In the genomic region with DNA sequence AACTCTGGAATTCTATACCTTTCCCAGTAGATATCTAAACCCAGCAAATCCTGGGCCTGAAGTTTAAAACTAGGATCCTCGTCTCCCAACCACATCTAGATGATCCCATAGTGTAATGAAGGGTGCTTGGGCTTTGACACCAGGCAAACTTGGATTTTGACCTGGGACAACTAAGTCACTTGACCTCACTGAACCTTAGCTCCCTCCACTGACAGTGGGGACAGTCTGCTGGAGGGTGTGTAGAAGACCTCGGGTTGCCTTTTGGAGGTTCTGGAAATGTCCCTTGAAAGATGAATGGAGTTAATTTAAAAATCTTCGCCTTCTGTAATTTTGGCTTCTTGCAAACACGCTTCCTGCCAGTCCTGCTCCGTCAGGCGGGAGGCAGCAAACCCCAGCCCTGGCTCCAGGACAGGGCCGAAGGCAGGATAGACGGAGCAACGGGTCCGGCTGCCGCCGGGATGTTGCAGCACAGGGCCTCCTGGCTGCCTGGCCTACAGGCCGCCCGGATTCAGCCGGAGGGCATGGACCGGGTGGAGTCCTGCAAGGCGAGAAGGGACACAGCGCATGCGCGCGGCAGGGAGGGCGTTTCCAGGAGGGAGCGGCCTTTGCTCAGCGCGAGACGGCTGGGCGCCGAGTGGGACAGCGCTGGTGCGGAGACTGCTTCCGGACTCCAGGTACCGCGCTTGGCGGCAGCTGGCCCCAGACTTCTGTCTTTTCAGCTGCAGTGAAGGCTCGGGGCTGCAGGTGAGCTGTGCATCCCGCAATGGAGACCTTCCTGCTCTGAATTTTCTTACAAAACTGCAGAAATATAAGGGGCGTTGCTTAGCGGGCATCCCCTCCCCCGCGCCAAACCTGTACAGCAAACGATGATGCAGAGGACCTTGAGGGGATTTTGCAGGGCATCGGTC, we compare ENCODE assay signal across 1 cellular context.
A peak's percentile ranks its signal among the peaks of the same experiment; 100 is the strongest.
TF ChIP-seq lines count a peak whose summit lies in the region.

A gene with protein sequence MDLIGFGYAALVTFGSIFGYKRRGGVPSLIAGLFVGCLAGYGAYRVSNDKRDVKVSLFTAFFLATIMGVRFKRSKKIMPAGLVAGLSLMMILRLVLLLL (plus strand): TSS at position 612 of the 908 bp plus-strand sequence. CDS start 5,990 bp downstream, outside the sequence.

TF ChIP-seq in K562, 482 proteins besides CTCF, POLR2A, EP300 and RAD21 (continued from another document and continues in another):
- TF ChIP-seq, protein P1, sequence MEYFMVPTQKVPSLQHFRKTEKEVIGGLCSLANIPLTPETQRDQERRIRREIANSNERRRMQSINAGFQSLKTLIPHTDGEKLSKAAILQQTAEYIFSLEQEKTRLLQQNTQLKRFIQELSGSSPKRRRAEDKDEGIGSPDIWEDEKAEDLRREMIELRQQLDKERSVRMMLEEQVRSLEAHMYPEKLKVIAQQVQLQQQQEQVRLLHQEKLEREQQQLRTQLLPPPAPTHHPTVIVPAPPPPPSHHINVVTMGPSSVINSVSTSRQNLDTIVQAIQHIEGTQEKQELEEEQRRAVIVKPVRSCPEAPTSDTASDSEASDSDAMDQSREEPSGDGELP (CRISPR knock-in tag; IDR thresholded peaks at IDR 0.05; ENCODE audit: borderline replicate concordance): peak; percentile 75; the same call in 1 of the 2 replicates
- TF ChIP-seq ZNF124 (CRISPR knock-in tag; IDR thresholded peaks at IDR 0.05): no peak
- no peak for TF ChIP-seq ZNF445 (CRISPR knock-in tag; IDR thresholded peaks at IDR 0.05; ENCODE audit: low read depth)
- no peak for TF ChIP-seq SMAD1 (IDR thresholded peaks at IDR 0.05; ENCODE audit: low read depth, low read length, partially characterized antibody)
- TF ChIP-seq MTF1 (CRISPR knock-in tag; IDR thresholded peaks at IDR 0.05; ENCODE audit: borderline replicate concordance): no peak
- TF ChIP-seq POLR2AphosphoS5 (IDR thresholded peaks at IDR 0.05; ENCODE audit: control insufficient read depth, insufficient read depth, low read depth, low read length): no peak
- no peak for TF ChIP-seq U2AF2 (optimal IDR thresholded peaks at IDR 0.05; ENCODE audit: low read depth, low read length)
- no peak for TF ChIP-seq TRIM28 (IDR thresholded peaks at IDR 0.05)
- peak; percentile 91; the same call in 1 of the 2 replicates for TF ChIP-seq KDM2B (CRISPR knock-in tag; IDR thresholded peaks at IDR 0.05)
- no peak for TF ChIP-seq ZNF311 (CRISPR knock-in tag; IDR thresholded peaks at IDR 0.05)
- TF ChIP-seq EGR1 (conservative IDR thresholded peaks at IDR 0.05): 0 out of 2 replicates have a peak, but pooled peaks have one; percentile 15
- TF ChIP-seq ZNF507 (tag; conservative IDR thresholded peaks at IDR 0.05): no peak
- no peak for TF ChIP-seq RBM17 (IDR thresholded peaks at IDR 0.05; ENCODE audit: borderline replicate concordance, low read depth, low read length)
- TF ChIP-seq SRF (CRISPR knock-in tag; IDR thresholded peaks at IDR 0.05): peak in 1 of 2 experiments; percentile 53; a peak in 1 of 4 replicates
- no peak for TF ChIP-seq CHD4 (IDR thresholded peaks at IDR 0.05; ENCODE audit: insufficient read depth, insufficient replicate concordance, low read depth, low read length, poor library complexity, severe bottlenecking)
- TF ChIP-seq SP2 (IDR thresholded peaks at IDR 0.05; ENCODE audit: extremely low read depth, low read depth, low read length, poor library complexity, severe bottlenecking): no peak
- TF ChIP-seq ESRRA (IDR thresholded peaks at IDR 0.05; ENCODE audit: borderline replicate concordance, low read depth): peak; percentile 11; the same call in 1 of the 2 replicates
- TF ChIP-seq ZEB2 (IDR thresholded peaks at IDR 0.05): peak; percentile 82
- no peak for TF ChIP-seq XRCC4 (IDR thresholded peaks at IDR 0.05; ENCODE audit: extremely low read depth, insufficient read depth, insufficient read length)
- no peak for TF ChIP-seq E4F1 (CRISPR knock-in tag; IDR thresholded peaks at IDR 0.05; ENCODE audit: borderline replicate concordance)
- peak; percentile 63; the same call in 1 of the 2 replicates for TF ChIP-seq L3MBTL2 (IDR thresholded peaks at IDR 0.05)
- TF ChIP-seq ILK (tag; IDR thresholded peaks at IDR 0.05; ENCODE audit: borderline replicate concordance, low read depth): no peak
- peak; percentile 82 for TF ChIP-seq RBFOX2 (IDR thresholded peaks at IDR 0.05; ENCODE audit: low read depth, low read length)
- peak; percentile 27 for TF ChIP-seq RBBP5 (IDR thresholded peaks at IDR 0.05; ENCODE audit: borderline replicate concordance, insufficient read depth, low read length, poor library complexity, severe bottlenecking)
- no peak for TF ChIP-seq LCOR (CRISPR knock-in tag; IDR thresholded peaks at IDR 0.05)
- no peak for TF ChIP-seq PRMT5 (CRISPR knock-in tag; IDR thresholded peaks at IDR 0.05)
- TF ChIP-seq NFIC (IDR thresholded peaks at IDR 0.05): no peak
- no peak for TF ChIP-seq KLF1 (tag; IDR thresholded peaks at IDR 0.05)
- TF ChIP-seq RBM14 (IDR thresholded peaks at IDR 0.05; ENCODE audit: borderline replicate concordance, insufficient read depth, low read depth, low read length): no peak
- no peak for TF ChIP-seq RFX5 (IDR thresholded peaks at IDR 0.05; ENCODE audit: low read depth, low read length)
- no peak for TF ChIP-seq CHD1 (IDR thresholded peaks at IDR 0.05; ENCODE audit: low read length)
- peak; percentile 67 for TF ChIP-seq ELF1 (tag; IDR thresholded peaks at IDR 0.05)
- no peak for TF ChIP-seq BCL6 (CRISPR knock-in tag; IDR thresholded peaks at IDR 0.05)
- 0 out of 2 replicates have a peak, but pooled peaks have one; percentile 28 for TF ChIP-seq ZNF431 (CRISPR knock-in tag; IDR thresholded peaks at IDR 0.05)
- no peak for TF ChIP-seq SIRT6 (IDR thresholded peaks at IDR 0.05; ENCODE audit: low read depth, low read length)
- TF ChIP-seq ZNF57 (CRISPR knock-in tag; IDR thresholded peaks at IDR 0.05): no peak
- TF ChIP-seq, protein P2, sequence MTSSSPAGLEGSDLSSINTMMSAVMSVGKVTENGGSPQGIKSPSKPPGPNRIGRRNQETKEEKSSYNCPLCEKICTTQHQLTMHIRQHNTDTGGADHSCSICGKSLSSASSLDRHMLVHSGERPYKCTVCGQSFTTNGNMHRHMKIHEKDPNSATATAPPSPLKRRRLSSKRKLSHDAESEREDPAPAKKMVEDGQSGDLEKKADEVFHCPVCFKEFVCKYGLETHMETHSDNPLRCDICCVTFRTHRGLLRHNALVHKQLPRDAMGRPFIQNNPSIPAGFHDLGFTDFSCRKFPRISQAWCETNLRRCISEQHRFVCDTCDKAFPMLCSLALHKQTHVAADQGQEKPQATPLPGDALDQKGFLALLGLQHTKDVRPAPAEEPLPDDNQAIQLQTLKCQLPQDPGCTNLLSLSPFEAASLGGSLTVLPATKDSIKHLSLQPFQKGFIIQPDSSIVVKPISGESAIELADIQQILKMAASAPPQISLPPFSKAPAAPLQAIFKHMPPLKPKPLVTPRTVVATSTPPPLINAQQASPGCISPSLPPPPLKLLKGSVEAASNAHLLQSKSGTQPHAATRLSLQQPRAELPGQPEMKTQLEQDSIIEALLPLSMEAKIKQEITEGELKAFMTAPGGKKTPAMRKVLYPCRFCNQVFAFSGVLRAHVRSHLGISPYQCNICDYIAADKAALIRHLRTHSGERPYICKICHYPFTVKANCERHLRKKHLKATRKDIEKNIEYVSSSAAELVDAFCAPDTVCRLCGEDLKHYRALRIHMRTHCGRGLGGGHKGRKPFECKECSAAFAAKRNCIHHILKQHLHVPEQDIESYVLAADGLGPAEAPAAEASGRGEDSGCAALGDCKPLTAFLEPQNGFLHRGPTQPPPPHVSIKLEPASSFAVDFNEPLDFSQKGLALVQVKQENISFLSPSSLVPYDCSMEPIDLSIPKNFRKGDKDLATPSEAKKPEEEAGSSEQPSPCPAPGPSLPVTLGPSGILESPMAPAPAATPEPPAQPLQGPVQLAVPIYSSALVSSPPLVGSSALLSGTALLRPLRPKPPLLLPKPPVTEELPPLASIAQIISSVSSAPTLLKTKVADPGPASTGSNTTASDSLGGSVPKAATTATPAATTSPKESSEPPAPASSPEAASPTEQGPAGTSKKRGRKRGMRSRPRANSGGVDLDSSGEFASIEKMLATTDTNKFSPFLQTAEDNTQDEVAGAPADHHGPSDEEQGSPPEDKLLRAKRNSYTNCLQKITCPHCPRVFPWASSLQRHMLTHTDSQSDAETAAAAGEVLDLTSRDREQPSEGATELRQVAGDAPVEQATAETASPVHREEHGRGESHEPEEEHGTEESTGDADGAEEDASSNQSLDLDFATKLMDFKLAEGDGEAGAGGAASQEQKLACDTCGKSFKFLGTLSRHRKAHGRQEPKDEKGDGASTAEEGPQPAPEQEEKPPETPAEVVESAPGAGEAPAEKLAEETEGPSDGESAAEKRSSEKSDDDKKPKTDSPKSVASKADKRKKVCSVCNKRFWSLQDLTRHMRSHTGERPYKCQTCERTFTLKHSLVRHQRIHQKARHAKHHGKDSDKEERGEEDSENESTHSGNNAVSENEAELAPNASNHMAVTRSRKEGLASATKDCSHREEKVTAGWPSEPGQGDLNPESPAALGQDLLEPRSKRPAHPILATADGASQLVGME (CRISPR knock-in tag; IDR thresholded peaks at IDR 0.05): no peak
- TF ChIP-seq CBFA2T2 (conservative IDR thresholded peaks at IDR 0.05): no peak
- TF ChIP-seq NFATC3 (IDR thresholded peaks at IDR 0.05): no peak
- TF ChIP-seq NR4A1 (CRISPR knock-in tag; IDR thresholded peaks at IDR 0.05): no peak
- TF ChIP-seq NR4A1 (tag; IDR thresholded peaks at IDR 0.05): no peak
- TF ChIP-seq POLR2G (IDR thresholded peaks at IDR 0.05; ENCODE audit: low read depth, low read length): peak; percentile 87
- TF ChIP-seq PHB2 (IDR thresholded peaks at IDR 0.05; ENCODE audit: low read depth): no peak
- 0 out of 2 replicates have a peak, but pooled peaks have one; percentile 60 for TF ChIP-seq SP1 (CRISPR knock-in tag; IDR thresholded peaks at IDR 0.05)
- peak; percentile 70 for TF ChIP-seq E2F6 (IDR thresholded peaks at IDR 0.05; ENCODE audit: borderline replicate concordance in 1 of 2, extremely low read depth in 1 of 2, insufficient read depth in 1 of 2, insufficient read length in 1 of 2, low read depth in 1 of 2, low read length in 1 of 2, poor library complexity in 1 of 2, severe bottlenecking in 1 of 2)
- peak; percentile 78 for TF ChIP-seq SMAD4 (CRISPR knock-in tag; conservative IDR thresholded peaks at IDR 0.05)
- TF ChIP-seq KLF13 (tag; IDR thresholded peaks at IDR 0.05; ENCODE audit: borderline replicate concordance, low read depth): peak; percentile 37; the same call in 1 of the 2 replicates
- peak; percentile 19; the same call in 1 of the 2 replicates for TF ChIP-seq E2F1 (CRISPR knock-in tag; IDR thresholded peaks at IDR 0.05)
- TF ChIP-seq SNIP1 (IDR thresholded peaks at IDR 0.05; ENCODE audit: low read depth): no peak
- no peak for TF ChIP-seq HDGF (IDR thresholded peaks at IDR 0.05)
- no peak for TF ChIP-seq FOXM1 (IDR thresholded peaks at IDR 0.05; ENCODE audit: low read depth)
- TF ChIP-seq FOXM1 (CRISPR knock-in tag; IDR thresholded peaks at IDR 0.05; ENCODE audit: low read depth): 0 out of 2 replicates have a peak, but pooled peaks have one; percentile 41
- no peak for TF ChIP-seq RBM25 (IDR thresholded peaks at IDR 0.05; ENCODE audit: low read depth, low read length, severe bottlenecking)
- TF ChIP-seq, protein P3, sequence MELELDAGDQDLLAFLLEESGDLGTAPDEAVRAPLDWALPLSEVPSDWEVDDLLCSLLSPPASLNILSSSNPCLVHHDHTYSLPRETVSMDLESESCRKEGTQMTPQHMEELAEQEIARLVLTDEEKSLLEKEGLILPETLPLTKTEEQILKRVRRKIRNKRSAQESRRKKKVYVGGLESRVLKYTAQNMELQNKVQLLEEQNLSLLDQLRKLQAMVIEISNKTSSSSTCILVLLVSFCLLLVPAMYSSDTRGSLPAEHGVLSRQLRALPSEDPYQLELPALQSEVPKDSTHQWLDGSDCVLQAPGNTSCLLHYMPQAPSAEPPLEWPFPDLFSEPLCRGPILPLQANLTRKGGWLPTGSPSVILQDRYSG (tag; conservative IDR thresholded peaks at IDR 0.05; ENCODE audit: low read depth): no peak
- TF ChIP-seq STAT5A (IDR thresholded peaks at IDR 0.05; ENCODE audit: borderline replicate concordance, low read length): no peak
- TF ChIP-seq JUND (IDR thresholded peaks at IDR 0.05; ENCODE audit: borderline replicate concordance, low read depth, low read length): no peak
- TF ChIP-seq JUND (tag; IDR thresholded peaks at IDR 0.05; ENCODE audit: borderline replicate concordance, low read depth, low read length): no peak
- no peak for TF ChIP-seq HDAC6 (IDR thresholded peaks at IDR 0.05; ENCODE audit: low read depth, low read length)
- TF ChIP-seq MEIS2 (IDR thresholded peaks at IDR 0.05; ENCODE audit: partially characterized antibody): peak; percentile 84
- no peak for TF ChIP-seq RBM22 (IDR thresholded peaks at IDR 0.05; ENCODE audit: low read depth, low read length, poor library complexity, severe bottlenecking)
- TF ChIP-seq KDM5B (IDR thresholded peaks at IDR 0.05; ENCODE audit: insufficient replicate concordance, low read depth, low read length): no peak
- TF ChIP-seq ZNF324 (CRISPR knock-in tag; IDR thresholded peaks at IDR 0.05): no peak
- TF ChIP-seq TAF7 (tag; IDR thresholded peaks at IDR 0.05): no peak
